ENCODE assay signal across 24 cellular contexts in the genomic region with DNA sequence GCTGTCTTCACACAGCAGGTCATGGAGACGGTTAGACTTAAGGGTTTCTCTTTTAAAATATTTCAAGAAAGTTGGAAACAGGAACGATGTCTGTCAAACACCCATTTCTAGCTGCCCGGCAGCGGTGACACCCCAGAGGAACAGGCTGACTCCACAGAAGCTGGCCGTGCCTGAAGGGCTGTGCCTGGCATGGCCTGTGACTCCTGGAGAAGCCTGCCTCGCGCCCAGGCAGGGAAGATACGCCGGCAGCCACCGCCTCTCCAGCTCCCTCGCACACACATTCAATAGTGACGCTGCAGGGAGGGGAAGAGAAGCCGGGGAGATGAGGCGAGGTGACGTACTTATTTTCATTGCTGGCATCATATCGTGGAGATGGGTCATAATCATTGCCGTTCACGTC.
"Had no signal": no experiment of that assay in that cellular context is flagged by ENCODE, and none has a peak within 500 bp of the region (broad histone marks: within the 10 kb centered on the region; RNA-seq: fewer than 3 reads in every experiment).

No MANE protein-coding gene starts in this region.

- H3K9me3 Mint-ChIP-seq: mesothelial cell of epicardium; naive B cell; natural killer cell; stimulated activated naive B cell treated with anti-CD40 and anti-IgM and Interleukin-4, amounts not matched to agents 10 μg/mL and 1 μg/mL and 100 μg/mL, for 72 hours; type B pancreatic cell had no signal

- H3K4me3 Mint-ChIP-seq: immature natural killer cell; mesothelial cell of epicardium; naive B cell; natural killer cell; stimulated activated naive B cell treated with anti-CD40 and anti-IgM and Interleukin-4, amounts not matched to agents 10 μg/mL and 1 μg/mL and 100 μg/mL, for 72 hours; type B pancreatic cell had no signal

- H3K4me3 ChIP-seq: lung, skin epidermis, suprapubic skin, thoracic aorta, tibial artery, uterus had no signal

- H3K27ac ChIP-seq: parathyroid adenoma, skin epidermis, suprapubic skin, thoracic aorta, tibial artery, uterus had no signal

- H3K27me3 ChIP-seq: uterus had no signal

- FAIRE-seq: islet of Langerhans had no signal

- H2AFZ ChIP-seq: parathyroid adenoma had no signal

- ATAC-seq: natural killer cell; right cardiac atrium; sciatic nerve; stimulated activated naive B cell treated with anti-CD40 and anti-IgM and Interleukin-4, amounts not matched to agents 10 μg/mL and 1 μg/mL and 100 μg/mL, for 72 hours; stimulated activated naive CD8-positive, alpha-beta T cell treated with anti-CD3 and anti-CD28 coated beads, Interleukin-15, Interleukin-2, amounts not matched to agents 100 U/mL and 50 U/mL, for 24 hours had no signal

- H3K9ac ChIP-seq: parathyroid adenoma had no signal

- H3K4me1 Mint-ChIP-seq: immature natural killer cell; mesothelial cell of epicardium; stimulated activated naive B cell treated with anti-CD40 and anti-IgM and Interleukin-4, amounts not matched to agents 10 μg/mL and 1 μg/mL and 100 μg/mL, for 72 hours had no signal

- H3K36me3 ChIP-seq: suprapubic skin, thoracic aorta, tibial artery, uterus had no signal

- H3K4me1 ChIP-seq: parathyroid adenoma, suprapubic skin, tibial artery, uterus had no signal

- H3K79me2 ChIP-seq: parathyroid adenoma had no signal

- H3K36me3 Mint-ChIP-seq: immature natural killer cell; mesothelial cell of epicardium; naive B cell; natural killer cell; stimulated activated naive B cell treated with anti-CD40 and anti-IgM and Interleukin-4, amounts not matched to agents 10 μg/mL and 1 μg/mL and 100 μg/mL, for 72 hours; type B pancreatic cell had no signal

- H3K9me3 ChIP-seq: suprapubic skin, thoracic aorta, tibial artery, uterus had no signal

- DNase-seq: hippocampal formation; immature natural killer cell; mesendoderm; naive B cell; natural killer cell; nucleus accumbens; right cardiac atrium; stimulated activated CD4-positive, alpha-beta T cell treated with anti-CD3 and anti-CD28 coated beads, Interleukin-12 subunit alpha, Interleukin-12 subunit beta, amount 100 ng/mL, for 4 hours; stimulated activated CD4-positive, alpha-beta T cell treated with anti-CD3 and anti-CD28 coated beads, Interleukin-15, amount 100 ng/mL, for 24 hours; stimulated activated CD4-positive, alpha-beta T cell treated with anti-CD3 and anti-CD28 coated beads, Interleukin-2, amount 100 ng/mL, for 24 hours; stimulated activated CD4-positive, alpha-beta T cell treated with anti-CD3 and anti-CD28 coated beads, Interleukin-4, amount 100 ng/mL, for 1 hour; stimulated activated naive B cell treated with anti-CD40 and anti-IgM and Interleukin-4, amounts not matched to agents 10 μg/mL and 1 μg/mL and 100 μg/mL, for 72 hours; stimulated activated naive CD8-positive, alpha-beta T cell treated with anti-CD3 and anti-CD28 coated beads, Interleukin-15, Interleukin-2, amounts not matched to agents 100 U/mL and 50 U/mL, for 24 hours; tibial artery; uterus had no signal

- H3K27ac Mint-ChIP-seq: immature natural killer cell; mesothelial cell of epicardium; naive B cell; natural killer cell; stimulated activated naive B cell treated with anti-CD40 and anti-IgM and Interleukin-4, amounts not matched to agents 10 μg/mL and 1 μg/mL and 100 μg/mL, for 72 hours; type B pancreatic cell had no signal
